ENCODE assay signal across 14 cellular contexts in genomic region chr6:90231798-90232197, GRCh38.
"Had no signal": no experiment of that assay in that cellular context is flagged by ENCODE, and none has a peak within 500 bp of the region (broad histone marks: within the 10 kb centered on the region; RNA-seq: fewer than 3 reads in every experiment).

No MANE protein-coding gene starts in this region.

- H3K4me1 ChIP-seq: pancreas, vagina had no signal

- H3K27ac ChIP-seq: gastrocnemius medialis, pancreas, SK-N-MC, thyroid gland, vagina had no signal

- H3K36me3 ChIP-seq: gastrocnemius medialis, heart right ventricle, pancreas, thyroid gland, vagina had no signal

- H3K9me3 ChIP-seq: gastrocnemius medialis, heart right ventricle, pancreas, thyroid gland, vagina had no signal

- H3K9me3 Mint-ChIP-seq: central memory CD8-positive, alpha-beta T cell; WTC11 had no signal

- ATAC-seq: gastrocnemius medialis, pancreas, WTC11 had no signal

- H3K4me3 ChIP-seq: gastrocnemius medialis, heart right ventricle, pancreas, SK-N-MC, thyroid gland, vagina had no signal

- H3K27me3 ChIP-seq: gastrocnemius medialis, heart right ventricle, pancreas, thyroid gland, vagina had no signal

- DNase-seq: amniotic stem cell; cortex of kidney; effector CD8-positive, alpha-beta T cell; gastrocnemius medialis; heart right ventricle; pancreas; stimulated activated CD4-positive, alpha-beta T cell treated with anti-CD3 and anti-CD28 coated beads, Interleukin-4, amount 100 ng/mL, for 1 hour; stimulated activated CD8-positive, alpha-beta memory T cell treated with anti-CD3 and anti-CD28 coated beads, Interleukin-4, amount 100 ng/mL, for 48 hours; thyroid gland had no signal

- H3K27ac Mint-ChIP-seq: WTC11 had no signal

- H3K4me3 Mint-ChIP-seq: brain; central memory CD8-positive, alpha-beta T cell; WTC11 had no signal

- H3K36me3 Mint-ChIP-seq: WTC11 had no signal

- H3K27me3 Mint-ChIP-seq: brain; central memory CD8-positive, alpha-beta T cell had no signal
